ENCODE assay signal across 14 cellular contexts in the genomic region with DNA sequence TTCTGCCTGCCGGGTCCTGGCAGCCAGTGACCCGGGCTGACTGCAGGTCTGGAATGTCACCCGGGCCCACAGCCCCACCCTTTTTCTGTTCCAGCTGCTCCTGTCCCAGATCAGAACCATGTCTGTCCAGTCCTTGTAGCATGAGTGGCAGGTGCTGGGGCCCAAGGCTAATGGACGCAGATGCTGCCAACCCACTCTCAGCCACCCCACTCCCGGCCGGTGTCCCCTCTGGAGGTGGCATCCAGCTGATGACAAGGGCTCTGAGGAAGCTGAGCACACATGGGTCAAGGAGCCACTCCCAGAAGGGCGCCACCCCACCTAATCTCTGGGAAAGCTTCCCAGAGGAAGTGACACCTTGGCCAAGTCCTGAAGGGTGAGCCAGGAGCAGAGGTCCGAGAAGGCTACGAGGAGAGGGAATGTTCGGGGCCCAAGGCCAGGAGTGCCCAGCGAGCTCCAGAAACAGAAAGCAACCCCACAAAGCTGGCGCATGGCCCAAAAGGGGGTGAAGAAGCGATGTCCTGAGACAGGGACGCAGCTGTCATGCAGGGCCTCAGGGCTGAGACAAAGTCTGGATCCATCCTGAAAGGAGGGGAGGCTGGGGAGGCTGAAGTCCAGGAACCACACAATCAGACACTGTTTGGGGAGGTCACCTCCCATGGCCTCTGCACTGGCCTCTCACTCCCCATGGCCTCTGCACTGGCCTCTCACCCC. TPM values are rescaled to one million over a fixed set of nuclear protein-coding genes. Genes with fewer than 3 reads are reported as not detected.
DNase-seq lines count a peak whose midpoint lies in the region; ATAC-seq, FAIRE-seq and TF ChIP-seq lines count a peak whose summit lies in the region.
"Had no signal": no experiment of that assay in that cellular context is flagged by ENCODE, and none has a peak within 500 bp of the region (broad histone marks: within the 10 kb centered on the region; RNA-seq: fewer than 3 reads in every experiment).

No MANE protein-coding gene starts in this region.

- H3K4me3 Mint-ChIP-seq in central memory CD8-positive, alpha-beta T cell, result no peak overlapping the region
- H3K4me3 Mint-ChIP-seq: CD8-positive, alpha-beta memory T cell had no signal

- H3K4me3 ChIP-seq in keratinocyte (ENCODE audit: control insufficient read depth in 2 of 3, extremely low read depth in 1 of 3, insufficient read depth in 2 of 3, low read depth in 1 of 3, low read length in 3 of 3) (no peak overlapping the region), skeletal muscle tissue (ENCODE audit: low read length in 3 of 3) (peak overlapping the region in 2 of 3 donors; percentile 5 to 49)

- H3K4me1 ChIP-seq in keratinocyte (ENCODE audit: control insufficient read depth, extremely low read depth, insufficient read depth, low read length) (peaks cover 75% of the 10 kb centered on the region), skeletal muscle tissue (ENCODE audit: control insufficient read depth in 3 of 3, insufficient read depth in 3 of 3, low read length in 3 of 3) (peaks cover 32 to 56% (median 45%) of the 10 kb centered on the region in 3 donors)

- H3K9me3 Mint-ChIP-seq in central memory CD8-positive, alpha-beta T cell, result no peaks in the 10 kb centered on the region

- peaks cover 24% of the 10 kb centered on the region for H3K4me1 Mint-ChIP-seq in central memory CD8-positive, alpha-beta T cell

- H4K20me1 ChIP-seq in keratinocyte (ENCODE audit: control insufficient read depth, extremely low read depth, insufficient read depth, low read length), result peaks cover 12% of the 10 kb centered on the region

- H3K9me3 ChIP-seq in keratinocyte (ENCODE audit: control insufficient read depth, low read depth, low read length) (no peaks in the 10 kb centered on the region), skeletal muscle tissue (ENCODE audit: control insufficient read depth in 3 of 3, low read length in 3 of 3) (no peaks in the 10 kb centered on the region)

- H3K36me3 Mint-ChIP-seq in central memory CD8-positive, alpha-beta T cell (ENCODE audit: insufficient read depth), result peaks cover 2% of the 10 kb centered on the region
- H3K36me3 Mint-ChIP-seq: CD8-positive, alpha-beta memory T cell had no signal

- no peak for ATAC-seq in central memory CD8-positive, alpha-beta T cell (replicated peaks; ENCODE audit: extremely low read depth, poor library complexity, severe bottlenecking)

- H3K27me3 ChIP-seq in keratinocyte (ENCODE audit: control insufficient read depth, extremely low read depth, insufficient read depth, low read length), result no peaks in the 10 kb centered on the region
- H3K27me3 ChIP-seq in skeletal muscle tissue (ENCODE audit: control insufficient read depth in 3 of 3, insufficient read depth in 3 of 3, low read length in 3 of 3), result no peaks in the 10 kb centered on the region

- H3K9ac ChIP-seq in keratinocyte (ENCODE audit: control insufficient read depth, extremely low read depth, insufficient read depth, low read length), result peak overlapping the region; percentile 22
- peak overlapping the region in 1 of 3 donors; percentile 60 for H3K9ac ChIP-seq in skeletal muscle tissue (ENCODE audit: low read depth in 1 of 3, low read length in 3 of 3)

- H3K27me3 Mint-ChIP-seq in central memory CD8-positive, alpha-beta T cell, result no peaks in the 10 kb centered on the region
- H3K27me3 Mint-ChIP-seq: CD8-positive, alpha-beta memory T cell had no signal

- no peak for FAIRE-seq in keratinocyte (lab: Jason Lieb, UNC)
- FAIRE-seq: endothelial cell of umbilical vein, GM12891 had no signal

- no peak for TF ChIP-seq CTCF in keratinocyte (optimal IDR thresholded peaks at IDR 0.05 in 1 of 3, IDR thresholded peaks at IDR 0.05 in 1 of 3, conservative IDR thresholded peaks at IDR 0.05 in 1 of 3; ENCODE audit: extremely low read depth in 1 of 3, insufficient read depth in 2 of 3, low read length in 3 of 3)

- H3K9me1 ChIP-seq in keratinocyte (ENCODE audit: control insufficient read depth, extremely low read depth, insufficient read depth, low read length), result peaks cover 8% of the 10 kb centered on the region

- peak overlapping the region; percentile 16 for H3K4me2 ChIP-seq in keratinocyte (ENCODE audit: control insufficient read depth, extremely low read depth, insufficient read depth, low read depth, low read length)

- dilution Hi-C loops in keratinocyte (cut with MboI; ENCODE audit: extremely low pct_ligation_motif_present, low sequenced_read_pairs), result no loop called here

- H3K27ac Mint-ChIP-seq in central memory CD8-positive, alpha-beta T cell (ENCODE audit: low read depth), result peak overlapping the region; percentile 36

- no peak overlapping the region for H2AFZ ChIP-seq in keratinocyte (ENCODE audit: control insufficient read depth, low read length)

- peaks cover 7 to 10% of the 10 kb centered on the region in 2 experiments for H3K36me3 ChIP-seq in keratinocyte (ENCODE audit: control insufficient read depth in 2 of 2, extremely low read depth in 1 of 2, insufficient read depth in 2 of 2, low read length in 2 of 2)
- H3K36me3 ChIP-seq in skeletal muscle tissue (ENCODE audit: control insufficient read depth in 3 of 3, insufficient read depth in 3 of 3, low read length in 3 of 3), result no peaks in the 10 kb centered on the region

- H3K79me2 ChIP-seq in keratinocyte (ENCODE audit: control insufficient read depth, insufficient read depth, low read length), result peaks cover 74% of the 10 kb centered on the region

- no peak overlapping the region for H3K27ac ChIP-seq in keratinocyte (ENCODE audit: control insufficient read depth, insufficient read depth, low read length)
- H3K27ac ChIP-seq in skeletal muscle tissue (ENCODE audit: low read depth, low read length), result peak overlapping the region; percentile 28

- peak; percentile 68 for DNase-seq in HuH-7.5 (ENCODE audit: low spot score)
- no peak for DNase-seq in central memory CD8-positive, alpha-beta T cell (ENCODE audit: low spot score in 2 of 2)
- no peak for DNase-seq in keratinocyte (ENCODE audit: low read depth, low spot score)
- DNase-seq in NCI-H2107 treated with DMSO at 0.1 percent for 48 hours (lab: John Stamatoyannopoulos, UW; ENCODE audit: unreplicated experiment), result no peak
- DNase-seq in NCI-H146 treated with DMSO at 0.1 percent for 48 hours (lab: John Stamatoyannopoulos, UW; ENCODE audit: unreplicated experiment), result no peak
- DNase-seq in OCI-M2 (lab: John Stamatoyannopoulos, UW; ENCODE audit: unreplicated experiment), result no peak
- no peak for DNase-seq in activated gamma-delta T cell treated with Interleukin-2 at 50 U/mL for 16 hours
- DNase-seq: CD8-positive, alpha-beta memory T cell; KBM-7; kidney glomerular epithelial cell; NCI-H510A had no signal

RNA-seq across cellular contexts. Expression of a gene that starts 39.5 kb away (rescaled TPM):
- polyA plus RNA-seq in keratinocyte, result 195 to 349 TPM (median 226 TPM) in 3 replicates
- 45.1 TPM for polyA plus RNA-seq in keratinocyte (2011; ENCODE audit: low read depth)
- 181 and 317 TPM in 2 replicates for polyA plus RNA-seq in keratinocyte (2011; cell fraction: cytosol; rRNA removed)
- polyA plus RNA-seq in keratinocyte (2011; cell fraction: nucleus; rRNA removed), result 182 and 242 TPM in 2 replicates
- 89.4 and 275 TPM in 2 replicates for polyA plus RNA-seq in keratinocyte (2012; ENCODE audit: low replicate concordance)
- 126 to 203 TPM (median 149 TPM) in 3 replicates for polyA minus RNA-seq in keratinocyte
- polyA minus RNA-seq in keratinocyte (2011; cell fraction: cytosol; rRNA and poly(A)+ RNA removed), result 156 TPM
- 79.8 and 80.3 TPM in 2 replicates for polyA minus RNA-seq in keratinocyte (2011; cell fraction: nucleus; rRNA and poly(A)+ RNA removed)
- 3.7 TPM for total RNA-seq in skeletal muscle tissue

Comparison
In these comparisons a context has a peak if more than half of its experiments do, and no peak if none do; other contexts are left out.
1. H3K4me3 ChIP-seq: peak in skeletal muscle tissue (2 of 3); none in keratinocyte (0 of 3).